ENCODE assay signal across 9 cellular contexts in genomic region chr12:55848487-55849224, GRCh38. TPM values are rescaled to one million over a fixed set of nuclear protein-coding genes. Genes with fewer than 3 reads are reported as not detected.
DNase-seq lines count a peak whose midpoint lies in the region; ATAC-seq, FAIRE-seq and TF ChIP-seq lines count a peak whose summit lies in the region.
"Not testable (repeated sequence)": the region's sequence is repeated elsewhere in the genome, so short reads cannot be mapped to it uniquely, and the experiment has no call there.
"Had no signal": no experiment of that assay in that cellular context is flagged by ENCODE, and none has a peak within 500 bp of the region (broad histone marks: within the 10 kb centered on the region; RNA-seq: fewer than 3 reads in every experiment).

No MANE protein-coding gene starts in this region.

- not testable (repeated sequence) for H3K27ac Mint-ChIP-seq in astrocyte (ENCODE audit: unreplicated experiment)
- peak overlapping the region; percentile 67 for H3K27ac Mint-ChIP-seq in mesothelial cell of epicardium

- FAIRE-seq in astrocyte (lab: Jason Lieb, UNC) = not testable (repeated sequence)

- H3K4me1 Mint-ChIP-seq in astrocyte (ENCODE audit: low read depth, unreplicated experiment) (peaks cover 32% of the 10 kb centered on the region), mesothelial cell of epicardium (peaks cover 17% of the 10 kb centered on the region)

- intact Hi-C loops in left ventricle myocardium superior (cut with micrococcal nuclease); sciatic nerve (cut with DNase I): not testable (repeated sequence)

- H3K36me3 Mint-ChIP-seq in astrocyte (ENCODE audit: low read depth, unreplicated experiment); mesothelial cell of epicardium: not testable (repeated sequence)

- H2AFZ ChIP-seq in astrocyte (ENCODE audit: low read depth, low read length) = not testable (repeated sequence)

- not testable (repeated sequence) for TF ChIP-seq CTCF in AG09309 (IDR thresholded peaks at IDR 0.05; ENCODE audit: control insufficient read depth, insufficient read depth, low read depth, low read length, missing control alignments); NB4 (IDR thresholded peaks at IDR 0.05; ENCODE audit: low read depth, low read length); astrocyte (IDR thresholded peaks at IDR 0.05; ENCODE audit: insufficient read depth, low read depth, low read length); mesothelial cell of epicardium (IDR thresholded peaks at IDR 0.05; ENCODE audit: unreplicated experiment); thoracic aorta (IDR thresholded peaks at IDR 0.05)

- H3K4me1 ChIP-seq in astrocyte (ENCODE audit: insufficient read depth, low read length) = peaks cover 16% of the 10 kb centered on the region
- peaks cover 20 to 57% of the 10 kb centered on the region in 2 donors for H3K4me1 ChIP-seq in thoracic aorta (ENCODE audit: control insufficient read depth in 1 of 2, low read depth in 2 of 2)

- not testable (repeated sequence) for TF ChIP-seq POLR2A in NB4 (IDR thresholded peaks at IDR 0.05; ENCODE audit: extremely low read depth, insufficient read length)

- DNase-seq in AG09309 (ENCODE audit: low read depth); NB4 (ENCODE audit: low read depth); astrocyte (ENCODE audit: low read depth); epithelial cell of prostate (ENCODE audit: low read depth, low spot score); left ventricle myocardium superior; mesothelial cell of epicardium (ENCODE audit: low spot score in 2 of 2, unreplicated experiment in 2 of 2); sciatic nerve (ENCODE audit: low spot score); thoracic aorta (ENCODE audit: low spot score): not testable (repeated sequence)

- H3K4me3 Mint-ChIP-seq in astrocyte (ENCODE audit: unreplicated experiment); mesothelial cell of epicardium: not testable (repeated sequence)

- not testable (repeated sequence) for H3K9me3 Mint-ChIP-seq in astrocyte (ENCODE audit: unreplicated experiment); mesothelial cell of epicardium

- not testable (repeated sequence) for H3K27me3 Mint-ChIP-seq in astrocyte (ENCODE audit: low read depth, unreplicated experiment); mesothelial cell of epicardium (ENCODE audit: low read depth)

- H3K9ac ChIP-seq in astrocyte (ENCODE audit: low read length) = peak overlapping the region; percentile 76

- peak; percentile 8 for ATAC-seq in left ventricle myocardium superior
- peak; percentile 27 for ATAC-seq in sciatic nerve
- ATAC-seq in thoracic aorta (ENCODE audit: insufficient number of reproducible peaks, low FRiP score, low read depth) = not testable (repeated sequence)

- H3K9me3 ChIP-seq in astrocyte (ENCODE audit: insufficient read depth, low read depth, low read length); thoracic aorta: not testable (repeated sequence)

- peak overlapping the region; percentile 78 for H3K4me2 ChIP-seq in astrocyte (ENCODE audit: low read length)

- not testable (repeated sequence) for H3K36me3 ChIP-seq in astrocyte (ENCODE audit: insufficient read depth, low read length); thoracic aorta

- not testable (repeated sequence) for H3K79me2 ChIP-seq in astrocyte (ENCODE audit: insufficient read depth, low read length)

- not testable (repeated sequence) for H4K20me1 ChIP-seq in astrocyte (ENCODE audit: insufficient read depth, low read length)

- H3K27me3 ChIP-seq in astrocyte (ENCODE audit: insufficient read depth, low read length); thoracic aorta (replicated peaks; ENCODE audit: insufficient read depth): not testable (repeated sequence)

- H3K27ac ChIP-seq in astrocyte (ENCODE audit: low read depth, low read length) (peak overlapping the region; percentile 99), epithelial cell of prostate (peak overlapping the region; percentile 86), thoracic aorta (peak overlapping the region; percentile 100)

- peak overlapping the region; percentile 21 for H3K4me3 ChIP-seq in AG09309 (ENCODE audit: control insufficient read depth, low read depth, low read length)
- H3K4me3 ChIP-seq in NB4 (ENCODE audit: low read depth, low read length) = peak overlapping the region; percentile 36
- not testable (repeated sequence) for H3K4me3 ChIP-seq in astrocyte (ENCODE audit: insufficient read depth, low read depth, low read length)
- peak overlapping the region; percentile 63 for H3K4me3 ChIP-seq in thoracic aorta

RNA-seq across cellular contexts. Expression of gene MMP19, which starts 5.9 kb away (rescaled TPM):
- total RNA-seq in astrocyte (3.6 and 4.7 TPM in 2 replicates), left ventricle myocardium superior (2.1 TPM), mesothelial cell of epicardium (3.1 to 3.3 TPM (median 3.3 TPM) in 3 replicates), sciatic nerve (9.1 TPM), thoracic aorta (10 to 100 TPM; 72.9 to 85.0 TPM)
- total RNA-seq: T-helper 17 cell had no signal

RNA-seq across cellular contexts. Expression of gene DNAJC14, which starts 19.3 kb away (rescaled TPM):
- total RNA-seq in astrocyte (26.3 and 29.7 TPM in 2 replicates), left ventricle myocardium superior (20.3 TPM), mesothelial cell of epicardium (37.8 to 38.5 TPM (median 38.3 TPM) in 3 replicates), sciatic nerve (23.4 TPM), thoracic aorta (10 to 100 TPM; 27.5 to 39.6 TPM)

RNA-seq across cellular contexts. Expression of gene ORMDL2, which starts 30.8 kb away (rescaled TPM):
- total RNA-seq in astrocyte (54.8 and 58.9 TPM in 2 replicates), left ventricle myocardium superior (15.7 TPM), mesothelial cell of epicardium (24.8 to 28.3 TPM (median 26.3 TPM) in 3 replicates), sciatic nerve (25.2 TPM), thoracic aorta (10 to 100 TPM; 13.8 to 16.2 TPM)

RNA-seq across cellular contexts. Expression of gene SARNP, which starts 31.1 kb away (rescaled TPM):
- total RNA-seq in astrocyte = 95.7 and 105 TPM in 2 replicates
- total RNA-seq in left ventricle myocardium superior = 51.6 TPM
- total RNA-seq in mesothelial cell of epicardium = 67.9 to 73.2 TPM (median 71.5 TPM) in 3 replicates
- 54.0 TPM for total RNA-seq in sciatic nerve
- total RNA-seq in thoracic aorta = 10 to 100 TPM; 39.1 to 49.2 TPM
